In the genomic region with DNA sequence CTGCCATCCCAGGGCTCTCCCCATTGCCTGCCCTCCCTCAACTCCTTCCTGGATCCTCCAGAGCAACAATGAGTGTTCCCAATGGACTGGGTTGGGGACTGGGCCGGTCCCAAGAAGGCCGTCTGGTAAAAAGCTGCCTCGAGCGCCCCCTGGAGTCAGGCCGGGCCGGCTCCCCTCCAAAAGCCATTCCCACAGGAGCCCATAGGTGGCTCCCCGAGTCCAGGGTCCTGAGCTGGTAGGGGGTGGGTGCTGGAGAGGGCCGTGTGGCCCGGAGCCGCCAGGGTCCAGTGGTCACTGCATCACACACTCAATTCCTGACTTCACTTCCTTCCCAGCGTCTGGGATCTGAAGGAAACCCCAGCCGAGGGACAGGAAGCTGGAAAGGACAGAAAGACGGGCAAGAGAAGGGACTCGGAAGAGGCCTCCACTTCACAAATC, we compare ENCODE assay signal across 8 cellular contexts. TPM values are rescaled to one million over a fixed set of nuclear protein-coding genes. Genes with fewer than 3 reads are reported as not detected.
DNase-seq lines count a peak whose midpoint lies in the region; ATAC-seq and TF ChIP-seq lines count a peak whose summit lies in the region.

No MANE protein-coding gene starts in this region.

- H3K4me1 ChIP-seq in KMS-11 (ENCODE audit: low read depth, poor library complexity, severe bottlenecking) (no peaks in the 10 kb centered on the region), aorta (ENCODE audit: control insufficient read depth in 1 of 2, insufficient read depth in 2 of 2, low read length in 2 of 2) (no peaks in the 10 kb centered on the region)

- no peak overlapping the region for H3K4me3 Mint-ChIP-seq in activated naive CD8-positive, alpha-beta T cell treated with anti-CD3 and anti-CD28 coated beads, Interleukin-2, amount 50 U/mL, for 24 hours

- H3K9me3 Mint-ChIP-seq in activated naive CD8-positive, alpha-beta T cell treated with anti-CD3 and anti-CD28 coated beads, Interleukin-2, amount 50 U/mL, for 24 hours: peaks cover 6% of the 10 kb centered on the region

- H4K20me1 ChIP-seq in KMS-11 (ENCODE audit: insufficient read depth): no peaks in the 10 kb centered on the region

- H3K9me3 ChIP-seq in aorta (ENCODE audit: control insufficient read depth, low read length): no peaks in the 10 kb centered on the region

- intact Hi-C loops in left cardiac atrium (cut with DNase I): loop anchor here in 1 of 2 donors (5.0 kb wide), 1 partner anchor 184 kb away; no protein-coding TSS in a partner anchor
- intact Hi-C loops in aorta (cut with DNase I): loop anchor here in 1 of 2 donors (2.0 kb wide), 1 partner anchor 44 kb away; a partner anchor contains a TSS

- peak; percentile 67 for ATAC-seq in activated naive CD8-positive, alpha-beta T cell treated with anti-CD3 and anti-CD28 coated beads, Interleukin-2, amount 50 U/mL, for 24 hours
- ATAC-seq in left cardiac atrium (peak; percentile 85 to 86), aorta (ENCODE audit: low FRiP score) (peak; percentile 73)

- no peak overlapping the region for H3K9ac ChIP-seq in KMS-11

- DNase-seq in GDM1 (lab: John Stamatoyannopoulos, UW): peak; percentile 47
- DNase-seq in T follicular helper cell (ENCODE audit: low read depth): peak; percentile 66
- DNase-seq in activated naive CD8-positive, alpha-beta T cell treated with anti-CD3 and anti-CD28 coated beads, Interleukin-2, amount 50 U/mL, for 24 hours: peak; percentile 85
- DNase-seq in left cardiac atrium: peak; percentile 86
- peak; percentile 78 for DNase-seq in renal cortical epithelial cell (ENCODE audit: low read depth)
- DNase-seq in aorta: peak; percentile 84 to 94
- DNase-seq in cortex of kidney (lab: John Stamatoyannopoulos, UW): no peak

- H3K36me3 Mint-ChIP-seq in activated naive CD8-positive, alpha-beta T cell treated with anti-CD3 and anti-CD28 coated beads, Interleukin-2, amount 50 U/mL, for 24 hours (ENCODE audit: low read depth): peaks cover 36% of the 10 kb centered on the region

- peak; percentile 64 for TF ChIP-seq CTCF in KMS-11 (conservative IDR thresholded peaks at IDR 0.05; ENCODE audit: low read depth, low read length)

- no peak overlapping the region for H2AFZ ChIP-seq in KMS-11 (ENCODE audit: low read depth)

- no peaks in the 10 kb centered on the region for H3K79me2 ChIP-seq in KMS-11 (ENCODE audit: insufficient read depth, low read depth)

- H3K27me3 ChIP-seq in KMS-11 (ENCODE audit: insufficient read depth, low read depth) (peaks cover 3% of the 10 kb centered on the region; the same call in 1 of the 2 replicates), aorta (ENCODE audit: control insufficient read depth in 1 of 2, insufficient read depth in 2 of 2, low read length in 1 of 2) (no peaks in the 10 kb centered on the region)

- no peak overlapping the region for H3K27ac ChIP-seq in KMS-11
- peak overlapping the region in 1 of 2 donors; percentile 4 for H3K27ac ChIP-seq in aorta (ENCODE audit: low read depth in 1 of 2, low read length in 2 of 2)

- H3K4me1 Mint-ChIP-seq in activated naive CD8-positive, alpha-beta T cell treated with anti-CD3 and anti-CD28 coated beads, Interleukin-2, amount 50 U/mL, for 24 hours: peaks cover 27% of the 10 kb centered on the region

- H3K36me3 ChIP-seq in KMS-11 (ENCODE audit: insufficient read depth) (no peaks in the 10 kb centered on the region), aorta (ENCODE audit: control insufficient read depth in 1 of 2, insufficient read depth in 2 of 2, low read length in 1 of 2) (peaks cover 0 to 3% of the 10 kb centered on the region in 2 donors)

- no peak overlapping the region for H3K4me2 ChIP-seq in KMS-11

- H3K4me3 ChIP-seq in KMS-11 (IDR thresholded peaks at IDR 0.05; ENCODE audit: insufficient read depth, low read depth, low read length) (no peak overlapping the region), aorta (ENCODE audit: low read length in 2 of 2) (no peak overlapping the region)

- H3K27ac Mint-ChIP-seq in activated naive CD8-positive, alpha-beta T cell treated with anti-CD3 and anti-CD28 coated beads, Interleukin-2, amount 50 U/mL, for 24 hours: peak overlapping the region; percentile 52

- no peaks in the 10 kb centered on the region for H3K27me3 Mint-ChIP-seq in activated naive CD8-positive, alpha-beta T cell treated with anti-CD3 and anti-CD28 coated beads, Interleukin-2, amount 50 U/mL, for 24 hours

- WGBS in aorta, 2 donors: 25 to 33% methylated on average over 14 of the region's 14 CpGs

RNA-seq across cellular contexts. Expression of a gene that starts 10.7 kb away (rescaled TPM):
- total RNA-seq in left cardiac atrium (10 to 100 TPM; 23.4 to 31.2 TPM), renal cortical epithelial cell (39.5 and 42.0 TPM in 2 replicates), aorta (10 to 100 TPM in 1 of 2 donors, 1 to 10 TPM in 1; 9.3 to 12.7 TPM)
- 1 to 10 TPM; 4.8 to 9.8 TPM for polyA plus RNA-seq in aorta

RNA-seq across cellular contexts. Expression of a gene that starts 43.4 kb away (rescaled TPM):
- total RNA-seq in left cardiac atrium: 1 to 10 TPM; 3.4 to 6.4 TPM
- total RNA-seq in renal cortical epithelial cell: 34.0 and 42.0 TPM in 2 replicates
- total RNA-seq in aorta: 10 to 100 TPM; 21.5 to 34.7 TPM
- polyA plus RNA-seq in aorta: 1 to 10 TPM; 3.9 to 5.4 TPM

RNA-seq across cellular contexts. Expression of a gene that starts 53.6 kb away (rescaled TPM):
- not detected for total RNA-seq in left cardiac atrium
- not detected in 2 replicates for total RNA-seq in renal cortical epithelial cell
- total RNA-seq in aorta: not detected
- not detected for polyA plus RNA-seq in aorta
